Comparison of ENCODE assay signal across 26 cellular contexts in the genomic region with DNA sequence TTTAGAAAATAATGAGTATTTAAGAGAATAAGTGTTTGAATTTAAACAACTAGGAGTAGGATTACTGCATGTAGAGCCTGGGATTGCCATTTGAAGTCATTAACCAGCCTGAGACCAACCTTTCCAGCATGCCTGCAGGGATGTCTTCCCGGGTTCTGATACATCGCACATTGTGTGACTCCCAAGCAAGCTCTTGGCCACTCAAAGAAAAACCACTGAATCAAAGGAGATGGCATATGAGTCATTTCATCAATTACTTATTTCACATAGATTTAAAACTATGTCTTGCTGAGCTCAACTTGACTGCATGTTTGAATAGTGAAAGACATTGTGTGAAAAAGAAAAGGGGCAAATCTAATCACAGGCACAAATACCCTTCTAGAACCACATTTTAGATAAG.
"Had no signal": no experiment of that assay in that cellular context is flagged by ENCODE, and none has a peak within 500 bp of the region (broad histone marks: within the 10 kb centered on the region; RNA-seq: fewer than 3 reads in every experiment).

No MANE protein-coding gene starts in this region.

- H3K4me2 ChIP-seq: hepatocyte had no signal

- DNase-seq: effector memory CD4-positive, alpha-beta T cell; foreskin keratinocyte; head of caudate nucleus; kidney; left colon; left ventricle myocardium superior; mesenchymal stem cell; midbrain; naive B cell; nephron progenitor cell; retina; spleen; stimulated activated CD4-positive, alpha-beta T cell treated with anti-CD3 and anti-CD28 coated beads, Interleukin-15, amount 100 ng/mL, for 24 hours; stimulated activated CD4-positive, alpha-beta T cell treated with anti-CD3 and anti-CD28 coated beads, Interleukin-1b, Interleukin-23, amount 100 ng/mL, for 48 hours; stimulated activated CD4-positive, alpha-beta T cell treated with anti-CD3 and anti-CD28 coated beads, Interleukin-4, amount 100 ng/mL, for 24 hours; testis; upper lobe of right lung had no signal

- H3K27me3 ChIP-seq: foreskin keratinocyte, hepatocyte, spleen, testis, tibial nerve, upper lobe of right lung, vagina had no signal

- H3K36me3 ChIP-seq: prostate gland, spleen, tibial nerve, upper lobe of right lung, vagina had no signal

- H3K79me2 ChIP-seq: hepatocyte, parathyroid adenoma had no signal

- H3K4me3 ChIP-seq: hepatocyte, lung, prostate gland, spleen, testis, tibial nerve, upper lobe of right lung, vagina had no signal

- H3K9me3 ChIP-seq: prostate gland, spleen, testis, tibial nerve, upper lobe of right lung, vagina had no signal

- H3K9ac ChIP-seq: parathyroid adenoma had no signal

- H3K27ac ChIP-seq: foreskin keratinocyte, hepatocyte, parathyroid adenoma, prostate gland, spleen, testis, tibial nerve, upper lobe of right lung, vagina had no signal

- H2AFZ ChIP-seq: hepatocyte, parathyroid adenoma had no signal

- ATAC-seq: esophagus mucosa; foreskin keratinocyte; left colon; left ventricle myocardium superior; sciatic nerve; stimulated activated memory B cell treated with anti-CD40 and anti-IgM and Interleukin-4, amounts not matched to agents 10 μg/mL and 1 μg/mL and 100 μg/mL, for 72 hours; upper lobe of right lung had no signal

- H3K4me1 ChIP-seq: foreskin keratinocyte, parathyroid adenoma, prostate gland, spleen, testis, tibial nerve, vagina had no signal
